Comparison of ENCODE assay signal across 8 cellular contexts in genomic region chr16:67028167-67028554, GRCh38. TPM values are rescaled to one million over a fixed set of nuclear protein-coding genes. Genes with fewer than 3 reads are reported as not detected.
DNase-seq lines count a peak whose midpoint lies in the region; ATAC-seq and TF ChIP-seq lines count a peak whose summit lies in the region.

No MANE protein-coding gene starts in this region.

- no peak for TF ChIP-seq CTCF in AG10803 (conservative IDR thresholded peaks at IDR 0.05; ENCODE audit: low read length)
- TF ChIP-seq CTCF in coronary artery (IDR thresholded peaks at IDR 0.05) = no peak
- no peak for TF ChIP-seq CTCF in natural killer cell (IDR thresholded peaks at IDR 0.05)

- no peak for ATAC-seq in natural killer cell

- no peaks in the 10 kb centered on the region for H3K27me3 Mint-ChIP-seq in natural killer cell (ENCODE audit: low read depth in 2 of 2)

- H3K4me3 Mint-ChIP-seq in natural killer cell = peak overlapping the region; percentile 87

- peaks cover 20 to 27% of the 10 kb centered on the region in 2 donors for H3K4me1 Mint-ChIP-seq in natural killer cell

- DNase-seq in AG10803 (ENCODE audit: low read depth) (no peak), coronary artery (ENCODE audit: low spot score) (no peak), natural killer cell (no peak), ecto neural progenitor cell (ENCODE audit: low spot score) (no peak), dedifferentiated amniotic fluid mesenchymal stem cell (ENCODE audit: extremely low spot score) (no peak), UCSD-AML1 (lab: John Stamatoyannopoulos, UW; ENCODE audit: unreplicated experiment) (no peak)
- DNase-seq in Jurkat, Clone E6-1 (ENCODE audit: low read depth, low spot score) = no peak
- no peak for DNase-seq in activated effector memory CD4-positive, alpha-beta T cell treated with Interleukin-2 at 50 U/mL for 16 hours

- no peaks in the 10 kb centered on the region for H3K36me3 Mint-ChIP-seq in natural killer cell

- intact Hi-C loops in natural killer cell (cut with micrococcal nuclease) = loop anchor here (1.0 kb wide), 1 partner anchor 81 kb away; the partner anchor contains the start of gene PHAF1

- no peaks in the 10 kb centered on the region for H3K9me3 Mint-ChIP-seq in natural killer cell

- peak overlapping the region; percentile 89 for H3K27ac Mint-ChIP-seq in natural killer cell

- H3K4me3 ChIP-seq in AG10803 (ENCODE audit: low read length) (peak overlapping the region; percentile 77), coronary artery (peak overlapping the region; percentile 91)
- peak overlapping the region; percentile 75 for H3K4me3 ChIP-seq in Jurkat, Clone E6-1 (ENCODE audit: low read length)

- peak overlapping the region; percentile 93 to 97 for H3K27ac ChIP-seq in coronary artery

RNA-seq across cellular contexts. Expression of gene CBFB, which starts 0.8 kb away (rescaled TPM):
- polyA plus RNA-seq in Jurkat, Clone E6-1 (2012; ENCODE audit: insufficient read depth, insufficient read length) = 110 TPM
- total RNA-seq in natural killer cell = 100 to 1,000 TPM in 1 of 3 donors, 10 to 100 TPM in 2; 96.1 to 102 (median 97.2) TPM

RNA-seq across cellular contexts. Expression of gene CES4A, which starts 39.8 kb away (rescaled TPM):
- not detected for polyA plus RNA-seq in Jurkat, Clone E6-1 (2012; ENCODE audit: insufficient read depth, insufficient read length)
- total RNA-seq in natural killer cell = 1 to 10 TPM; 7.5 to 9.0 (median 8.8) TPM
